In the genomic region with DNA sequence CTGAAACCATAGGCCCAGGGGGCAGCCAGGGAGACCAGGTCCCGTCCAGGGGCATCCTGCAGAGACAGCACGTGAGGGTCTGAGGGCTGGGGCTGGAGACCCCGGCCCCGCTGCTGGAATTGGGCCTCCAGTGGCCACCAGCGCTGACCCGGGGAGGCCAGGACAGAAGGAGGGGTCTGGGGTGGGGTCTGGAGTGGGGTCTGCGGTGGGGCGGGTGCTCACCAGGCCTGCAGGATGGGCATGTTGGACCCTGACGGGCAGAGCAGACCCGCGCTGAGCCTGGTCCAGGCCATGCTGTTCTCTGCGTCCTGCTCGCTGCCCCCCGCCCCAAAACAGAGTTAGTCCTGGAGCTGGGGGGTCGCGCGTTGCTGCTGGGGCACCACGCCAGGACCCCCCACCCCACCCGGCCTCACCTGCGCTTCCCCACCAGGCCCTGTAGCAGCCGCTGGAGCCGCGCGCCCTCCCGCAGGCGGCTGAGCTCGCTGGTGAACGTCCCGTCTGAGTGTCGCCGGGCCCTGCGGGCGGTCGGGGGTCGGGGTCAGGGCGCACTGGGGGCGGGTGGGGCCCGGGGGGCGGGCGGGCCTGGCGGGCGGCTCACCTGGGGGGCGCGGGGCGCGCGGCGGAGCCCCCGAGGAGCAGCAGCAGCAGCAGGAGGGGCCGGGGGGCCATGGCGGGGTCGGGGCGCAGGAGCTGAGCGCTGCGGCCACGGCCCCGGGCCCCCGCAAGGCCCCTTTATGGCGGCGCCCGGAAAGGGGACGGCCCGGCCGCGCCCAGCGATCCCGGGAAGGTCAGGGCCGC, we compare ENCODE assay signal across 18 cellular contexts. TPM values are rescaled to one million over a fixed set of nuclear protein-coding genes. Genes with fewer than 3 reads are reported as not detected.
A peak's percentile ranks its signal among the peaks of the same experiment; 100 is the strongest.
DNase-seq lines count a peak whose midpoint lies in the region; ATAC-seq and TF ChIP-seq lines count a peak whose summit lies in the region.
"Had no signal": no experiment of that assay in that cellular context is flagged by ENCODE, and none has a peak within 500 bp of the region (broad histone marks: within the 10 kb centered on the region; RNA-seq: fewer than 3 reads in every experiment).

A gene with protein sequence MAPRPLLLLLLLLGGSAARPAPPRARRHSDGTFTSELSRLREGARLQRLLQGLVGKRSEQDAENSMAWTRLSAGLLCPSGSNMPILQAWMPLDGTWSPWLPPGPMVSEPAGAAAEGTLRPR (minus strand): TSS at position 707 of the 798 bp plus-strand sequence. CDS start 38 bp downstream, at position 669.

- H3K36me3 ChIP-seq in naive thymus-derived CD4-positive, alpha-beta T cell (ENCODE audit: control insufficient read depth in 2 of 3, insufficient read depth in 3 of 3, low read length in 3 of 3) = no peaks in the 10 kb centered on the region
- H3K36me3 ChIP-seq in thoracic aorta = no peaks in the 10 kb centered on the region
- H3K36me3 ChIP-seq: left lung had no signal

- no peaks in the 10 kb centered on the region for H3K9me3 ChIP-seq in naive thymus-derived CD4-positive, alpha-beta T cell (ENCODE audit: control insufficient read depth in 2 of 3, low read length in 3 of 3)
- H3K9me3 ChIP-seq in thoracic aorta = no peaks in the 10 kb centered on the region
- H3K9me3 ChIP-seq: heart right ventricle, left lung had no signal

- H3K4me1 Mint-ChIP-seq in naive thymus-derived CD4-positive, alpha-beta T cell = peaks cover 17 to 23% (median 20%) of the 10 kb centered on the region in 7 donors

- ATAC-seq in Right ventricle myocardium inferior = no peak
- ATAC-seq in Right ventricle myocardium superior (ENCODE audit: poor library complexity) = no peak
- ATAC-seq in naive thymus-derived CD4-positive, alpha-beta T cell = peak; percentile 17
- no peak for ATAC-seq in thoracic aorta (ENCODE audit: insufficient number of reproducible peaks, low FRiP score, low read depth)
- ATAC-seq in HG02970 (IDR thresholded peaks at IDR 0.05; ENCODE audit: low FRiP score, unreplicated experiment) = no peak
- ATAC-seq in esophagus mucosa = no peak
- ATAC-seq: left lung had no signal

- intact Hi-C loops in Right ventricle myocardium inferior (cut with DNase I) (loop anchor here (5.0 kb wide), 1 partner anchor 69 kb away; no protein-coding TSS in a partner anchor), Right ventricle myocardium superior (cut with DNase I) (no loop called here)
- intact Hi-C loops in naive thymus-derived CD4-positive, alpha-beta T cell (cut with micrococcal nuclease) = no loop called here

- DNase-seq in Right ventricle myocardium inferior (ENCODE audit: missing footprints) (peak; percentile 11), Right ventricle myocardium superior (no peak), ecto neural progenitor cell (ENCODE audit: low spot score) (peak; percentile 55), thoracic aorta (ENCODE audit: low spot score) (no peak)
- peak in 1 of 9 donors; percentile 13 for DNase-seq in naive thymus-derived CD4-positive, alpha-beta T cell
- no peak for DNase-seq in activated CD4-positive, alpha-beta T cell treated with anti-CD3 and anti-CD28 coated beads for 1 hour
- DNase-seq: GM23248, heart right ventricle, left lung, NCI-H1694, NCI-H510A, PC-9 had no signal

- CTCF ChIA-PET in naive thymus-derived CD4-positive, alpha-beta T cell (lab: Charles Lee) = no interaction called here

- peaks cover 0 to 5% (median 0%) of the 10 kb centered on the region in 5 donors for H3K36me3 Mint-ChIP-seq in naive thymus-derived CD4-positive, alpha-beta T cell

- peak within 1 kb of the TSS in 2 of 9 donors; percentile 59 to 81 for H3K27ac Mint-ChIP-seq in naive thymus-derived CD4-positive, alpha-beta T cell

- no peak within 1 kb of the TSS for H3K4me3 ChIP-seq in naive thymus-derived CD4-positive, alpha-beta T cell (ENCODE audit: low read length)
- H3K4me3 ChIP-seq in thoracic aorta = no peak within 1 kb of the TSS
- H3K4me3 ChIP-seq: GM23248, heart right ventricle, left lung, PC-9 had no signal

- no peak within 1 kb of the TSS for H3K27ac ChIP-seq in naive thymus-derived CD4-positive, alpha-beta T cell (ENCODE audit: low read depth, low read length)
- H3K27ac ChIP-seq in thoracic aorta = peak within 1 kb of the TSS; percentile 72 to 80
- H3K27ac ChIP-seq: GM23248, heart right ventricle, left lung, PC-9 had no signal

- POLR2A ChIA-PET in naive thymus-derived CD4-positive, alpha-beta T cell (lab: Charles Lee) = no interaction called here

- H3K9me3 Mint-ChIP-seq in naive thymus-derived CD4-positive, alpha-beta T cell = peaks cover 0 to 5% (median 0%) of the 10 kb centered on the region in 11 donors
- H3K9me3 Mint-ChIP-seq: stimulated activated naive CD8-positive, alpha-beta T cell treated with anti-CD3 and anti-CD28 coated beads, Interleukin-15, Interleukin-2, amounts not matched to agents 100 ng/mL and 50 ng/mL, for 24 hours had no signal

- peaks cover 21 to 28% (median 22%) of the 10 kb centered on the region in 5 donors for H3K27me3 Mint-ChIP-seq in naive thymus-derived CD4-positive, alpha-beta T cell

- peaks cover 0 to 7% of the 10 kb centered on the region in 2 donors for H3K4me1 ChIP-seq in naive thymus-derived CD4-positive, alpha-beta T cell (ENCODE audit: control insufficient read depth in 2 of 2, insufficient read depth in 2 of 2, low read length in 2 of 2)
- peaks cover 0 to 13% of the 10 kb centered on the region in 2 donors for H3K4me1 ChIP-seq in thoracic aorta (ENCODE audit: control insufficient read depth in 1 of 2, low read depth in 2 of 2)

- no peaks in the 10 kb centered on the region for H3K27me3 ChIP-seq in naive thymus-derived CD4-positive, alpha-beta T cell (ENCODE audit: control insufficient read depth in 2 of 2, insufficient read depth in 2 of 2, low read length in 2 of 2)
- no peaks in the 10 kb centered on the region for H3K27me3 ChIP-seq in thoracic aorta (replicated peaks; ENCODE audit: insufficient read depth)

- peak within 1 kb of the TSS in 6 of 10 donors; percentile 7 to 68 (median 59) for H3K4me3 Mint-ChIP-seq in naive thymus-derived CD4-positive, alpha-beta T cell

- TF ChIP-seq CTCF in thoracic aorta (IDR thresholded peaks at IDR 0.05) = no peak

RNA-seq across cellular contexts. Expression of the gene that starts here (rescaled TPM):
- total RNA-seq in Right ventricle myocardium inferior (not detected), Right ventricle myocardium superior (not detected), thoracic aorta (not detected), esophagus mucosa (not detected)
- not detected for total RNA-seq in naive thymus-derived CD4-positive, alpha-beta T cell
- polyA plus RNA-seq in naive thymus-derived CD4-positive, alpha-beta T cell = not detected
- total RNA-seq: A673, GM23248, left lung, PC-9 had no signal
- polyA plus RNA-seq: adipose tissue, esophagus, GM23248 had no signal

Comparison
In these comparisons a context has a peak if more than half of its experiments do, and no peak if none do; other contexts are left out.
1. Peak in DNase-seq in Right ventricle myocardium inferior; RNA of the gene not detected or under 1 TPM.
2. Peak in ATAC-seq in naive thymus-derived CD4-positive, alpha-beta T cell; RNA of the gene not detected or under 1 TPM.